ENCODE assay signal across 10 cellular contexts in the genomic region with DNA sequence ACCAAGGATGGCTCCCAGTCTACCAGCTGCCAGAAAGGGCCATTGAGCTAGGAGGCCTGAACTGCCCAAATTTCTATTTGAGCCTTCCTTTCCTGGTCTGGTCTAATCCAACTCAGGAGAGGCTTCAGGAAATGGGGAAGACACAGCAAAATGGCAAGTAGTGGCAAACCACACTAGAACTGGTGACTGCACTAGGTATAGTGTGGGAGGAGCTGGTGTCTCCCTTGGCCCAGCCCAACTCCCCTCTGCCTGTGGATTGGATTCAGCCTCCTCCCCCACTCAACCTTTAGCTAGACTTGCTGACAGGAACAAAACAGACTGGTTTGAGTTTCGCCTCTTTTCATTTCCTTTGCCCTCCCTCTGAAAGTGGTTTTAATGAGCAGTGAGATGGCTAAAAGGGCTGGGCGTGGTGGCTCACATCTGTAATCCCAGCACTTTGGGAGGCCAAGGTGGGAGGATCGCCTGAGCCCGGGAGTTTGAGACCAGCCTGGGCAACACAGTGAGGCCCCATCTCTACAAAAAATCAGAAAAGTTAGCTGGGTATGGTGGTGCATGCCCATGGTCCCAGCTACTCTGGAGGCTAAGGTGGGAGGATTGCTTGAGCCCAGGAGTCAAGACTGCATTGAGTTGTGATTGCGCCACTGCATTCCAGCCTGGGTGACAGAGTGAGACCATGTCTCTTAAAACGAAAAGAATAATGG. TPM values are rescaled to one million over a fixed set of nuclear protein-coding genes. Genes with fewer than 3 reads are reported as not detected.
A peak's percentile ranks its signal among the peaks of the same experiment; 100 is the strongest.
DNase-seq lines count a peak whose midpoint lies in the region; ATAC-seq and TF ChIP-seq lines count a peak whose summit lies in the region.
"Had no signal": no experiment of that assay in that cellular context is flagged by ENCODE, and none has a peak within 500 bp of the region (broad histone marks: within the 10 kb centered on the region; RNA-seq: fewer than 3 reads in every experiment).

No MANE protein-coding gene starts in this region.

- no peak for TF ChIP-seq CTCF in transverse colon (IDR thresholded peaks at IDR 0.05)

- no peaks in the 10 kb centered on the region for H3K27me3 ChIP-seq in transverse colon

- H3K9me3 Mint-ChIP-seq in activated T-cell treated with anti-CD3 and anti-CD28 coated beads, Interleukin-2, amount 50 U/mL, for 72 hours, result no peaks in the 10 kb centered on the region
- H3K9me3 Mint-ChIP-seq: CD8-positive, alpha-beta T cell had no signal

- DNase-seq in activated naive CD4-positive, alpha-beta T cell treated with Interleukin-2 at 50 U/mL for 16 hours, result peak; percentile 15
- no peak for DNase-seq in activated naive CD4-positive, alpha-beta T cell treated with anti-CD3 and anti-CD28 coated beads, Interleukin-2, amount 50 U/mL, for 16 hours
- peak; percentile 37 to 40 for DNase-seq in activated T-cell treated with anti-CD3 and anti-CD28 coated beads, Interleukin-2, amount 50 U/mL, for 72 hours
- DNase-seq in islet precursor cell, result peak; percentile 74
- no peak for DNase-seq in transverse colon
- no peak for DNase-seq in NOMO-1 treated with dmso at 0.1 percent for 144 hours (lab: John Stamatoyannopoulos, UW; ENCODE audit: unreplicated experiment)
- no peak for DNase-seq in NCI-H1694 (lab: John Stamatoyannopoulos, UW)
- DNase-seq: CD8-positive, alpha-beta T cell; NCI-H446 treated with DMSO at 0.1 percent for 48 hours had no signal

- in situ Hi-C loops in transverse colon (cut with MboI; ENCODE audit: low pct_ligation_motif_present in 1 of 4, low pct_unique_long_range_greater_than_20kb in 1 of 4, low sequenced_read_pairs in 3 of 4), result loop anchor here (10.0 to 25.0 kb wide), 4 partner anchors 92 to 417 kb away; a partner anchor contains a TSS

- H3K9me3 ChIP-seq in transverse colon, result no peaks in the 10 kb centered on the region

- WGBS in transverse colon (ENCODE audit: low coverage in 1 of 2), 2 donors, result 64 to 65% methylated on average over 2 to 6 of the region's 6 CpGs

- H3K4me1 Mint-ChIP-seq in activated T-cell treated with anti-CD3 and anti-CD28 coated beads, Interleukin-2, amount 50 U/mL, for 72 hours (ENCODE audit: low read depth), result peaks cover 37% of the 10 kb centered on the region

- H3K27ac ChIP-seq in transverse colon, result peak overlapping the region; percentile 36 to 55 (median 40)

- no peak for TF ChIP-seq POLR2A in transverse colon (IDR thresholded peaks at IDR 0.05)

- TF ChIP-seq EP300 in transverse colon (IDR thresholded peaks at IDR 0.05; ENCODE audit: low read depth), result no peak

- H3K27me3 Mint-ChIP-seq in activated T-cell treated with anti-CD3 and anti-CD28 coated beads, Interleukin-2, amount 50 U/mL, for 72 hours (ENCODE audit: low read depth), result no peaks in the 10 kb centered on the region

- ATAC-seq in activated T-cell treated with anti-CD3 and anti-CD28 coated beads, Interleukin-2, amount 50 U/mL, for 72 hours (replicated peaks in 1 of 2), result peak; percentile 65 to 78
- no peak for ATAC-seq in GM19324 (IDR thresholded peaks at IDR 0.05; ENCODE audit: low FRiP score, unreplicated experiment)
- ATAC-seq: CD8-positive, alpha-beta T cell had no signal

- H3K36me3 Mint-ChIP-seq in activated T-cell treated with anti-CD3 and anti-CD28 coated beads, Interleukin-2, amount 50 U/mL, for 72 hours (ENCODE audit: insufficient read depth in 2 of 2), result peaks cover 2 to 5% of the 10 kb centered on the region in 2 donors

- no peak overlapping the region for H3K4me3 Mint-ChIP-seq in activated T-cell treated with anti-CD3 and anti-CD28 coated beads, Interleukin-2, amount 50 U/mL, for 72 hours
- H3K4me3 Mint-ChIP-seq: CD8-positive, alpha-beta T cell had no signal

- H3K36me3 ChIP-seq in transverse colon, result peaks cover 0 to 18% (median 12%) of the 10 kb centered on the region in 4 donors

- H3K4me3 ChIP-seq in transverse colon, result no peak overlapping the region

- peaks cover 12 to 56% (median 37%) of the 10 kb centered on the region in 4 donors for H3K4me1 ChIP-seq in transverse colon

- intact Hi-C loops in transverse colon (cut with DNase I; ENCODE audit: low total_unique reads), result loop anchor here (5.0 kb wide), 2 partner anchors 87 to 407 kb away; no protein-coding TSS in a partner anchor

- peak overlapping the region; percentile 66 for H3K27ac Mint-ChIP-seq in activated T-cell treated with anti-CD3 and anti-CD28 coated beads, Interleukin-2, amount 50 U/mL, for 72 hours

RNA-seq across cellular contexts. Expression of a gene that starts 17.5 kb away (rescaled TPM):
- total RNA-seq in activated T-cell treated with anti-CD3 and anti-CD28 coated beads, Interleukin-2, amount 50 U/mL, for 72 hours, result 10 to 100 TPM; 60.1 to 69.7 TPM
- 10 to 100 TPM; 25.4 to 48.6 (median 40.3) TPM for total RNA-seq in transverse colon

RNA-seq across cellular contexts. Expression of a gene that starts 25.2 kb away (rescaled TPM):
- under 1 TPM in 1 of 2 donors, not detected in 1; 0.12 TPM for total RNA-seq in activated T-cell treated with anti-CD3 and anti-CD28 coated beads, Interleukin-2, amount 50 U/mL, for 72 hours
- not detected for total RNA-seq in transverse colon
- total RNA-seq: CD8-positive, alpha-beta T cell had no signal

RNA-seq across cellular contexts. Expression of a gene that starts 34.4 kb away (rescaled TPM):
- 10 to 100 TPM; 40.4 to 41.3 TPM for total RNA-seq in activated T-cell treated with anti-CD3 and anti-CD28 coated beads, Interleukin-2, amount 50 U/mL, for 72 hours
- 10 to 100 TPM in 3 of 4 donors, 1 to 10 TPM in 1; 10.0 to 61.0 (median 42.4) TPM for total RNA-seq in transverse colon

RNA-seq across cellular contexts. Expression of a gene that starts 41.0 kb away (rescaled TPM):
- 100 to 1,000 TPM in 1 of 2 donors, 10 to 100 TPM in 1; 99.0 to 137 TPM for total RNA-seq in activated T-cell treated with anti-CD3 and anti-CD28 coated beads, Interleukin-2, amount 50 U/mL, for 72 hours
- total RNA-seq in transverse colon, result 100 to 1,000 TPM in 1 of 4 donors, 10 to 100 TPM in 3; 83.7 to 115 (median 86.8) TPM

Comparison
In these comparisons a context has a peak if more than half of its experiments do, and no peak if none do; other contexts are left out.
1. DNase-seq: peak in activated naive CD4-positive, alpha-beta T cell treated with Interleukin-2 at 50 U/mL for 16 hours (single experiment), activated T-cell treated with anti-CD3 and anti-CD28 coated beads, Interleukin-2, amount 50 U/mL, for 72 hours (2 of 2) and islet precursor cell (single experiment); none in activated naive CD4-positive, alpha-beta T cell treated with anti-CD3 and anti-CD28 coated beads, Interleukin-2, amount 50 U/mL, for 16 hours (single experiment), transverse colon (single experiment), NOMO-1 treated with dmso at 0.1 percent for 144 hours (single experiment) and NCI-H1694 (single experiment).